In the genomic region with DNA sequence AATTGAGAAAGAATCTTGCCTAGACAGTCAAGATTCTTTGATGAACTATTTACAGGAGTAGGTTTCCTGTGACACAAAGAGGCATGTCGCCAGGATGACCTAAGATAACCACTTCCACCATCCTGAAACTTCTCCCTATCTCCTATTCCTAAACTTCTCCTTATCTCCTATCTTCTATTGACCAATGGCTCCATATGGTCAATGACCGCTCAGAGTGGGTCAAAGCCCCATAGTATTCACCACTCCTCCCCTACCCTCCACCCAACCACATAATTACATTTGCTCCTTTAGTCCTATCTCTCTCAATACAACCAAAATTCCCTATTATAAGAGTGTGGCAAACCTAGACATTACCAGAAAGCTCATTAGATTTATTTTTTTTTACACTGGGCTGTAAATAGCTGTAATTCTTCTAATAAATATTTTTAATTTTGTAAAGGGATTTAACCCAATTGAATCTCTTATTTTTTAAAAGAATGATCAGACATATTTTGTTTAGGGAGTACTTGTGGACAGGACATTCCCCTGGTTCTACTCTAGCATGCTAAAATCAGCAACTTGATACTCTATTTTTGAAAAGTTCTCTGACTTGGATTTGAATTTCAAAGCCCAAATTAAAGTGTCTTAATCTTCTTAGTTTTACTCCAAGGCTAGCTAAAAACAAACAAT, we compare ENCODE assay signal across 12 cellular contexts.
DNase-seq lines count a peak whose midpoint lies in the region; ATAC-seq and TF ChIP-seq lines count a peak whose summit lies in the region.
"Had no signal": no experiment of that assay in that cellular context is flagged by ENCODE, and none has a peak within 500 bp of the region (broad histone marks: within the 10 kb centered on the region; RNA-seq: fewer than 3 reads in every experiment).

No MANE protein-coding gene starts in this region.

- CTCF ChIA-PET in HCT116 (lab: Charles Lee), result interaction anchor here (1.3 kb wide), 1 partner anchor 16 kb away, joined by 4 read pairs; no protein-coding TSS in a partner anchor
- CTCF ChIA-PET in PC-3 (lab: Charles Lee), result no interaction called here
- CTCF ChIA-PET in WTC11 (lab: Charles Lee), result no interaction called here

- H3K4me1 ChIP-seq in HCT116 (ENCODE audit: control insufficient read depth in 1 of 2, insufficient read depth in 2 of 2, low read length in 2 of 2) (peaks cover 0 to 7% of the 10 kb centered on the region in 2 experiments; a peak in 2 of 4 replicates), PC-3 (ENCODE audit: insufficient read depth, low read length) (peaks cover 8% of the 10 kb centered on the region; the same call in 1 of the 2 replicates), smooth muscle cell (ENCODE audit: low read depth) (no peaks in the 10 kb centered on the region)

- H3F3A ChIP-seq in PC-3 (ENCODE audit: low read length, unreplicated experiment) (no peaks in the 10 kb centered on the region), smooth muscle cell (ENCODE audit: low read depth) (no peaks in the 10 kb centered on the region)

- H3K36me3 ChIP-seq in HCT116 (ENCODE audit: control insufficient read depth in 1 of 2, insufficient read depth in 2 of 2, low read length in 2 of 2) (no peaks in the 10 kb centered on the region), PC-3 (ENCODE audit: low read depth, low read length) (no peaks in the 10 kb centered on the region), smooth muscle cell (ENCODE audit: low read depth) (no peaks in the 10 kb centered on the region), H7 (replicated peaks; ENCODE audit: control insufficient read depth, insufficient read depth, low read length) (no peaks in the 10 kb centered on the region)

- H3K4me1 Mint-ChIP-seq in WTC11, result 0 out of 2 replicates have a peak, but pooled peaks cover 3% of the 10 kb centered on the region
- H3K4me1 Mint-ChIP-seq: CD4-positive, alpha-beta memory T cell had no signal

- TF ChIP-seq CTCF in HCT116 (IDR thresholded peaks at IDR 0.05 in 2 of 3, conservative IDR thresholded peaks at IDR 0.05 in 1 of 3; ENCODE audit: borderline replicate concordance in 1 of 3, insufficient read depth in 1 of 3, low read depth in 2 of 3, low read length in 2 of 3), result no peak
- TF ChIP-seq CTCF in PC-3 (conservative IDR thresholded peaks at IDR 0.05; ENCODE audit: low read depth, low read length), result no peak
- no peak for TF ChIP-seq CTCF in smooth muscle cell (IDR thresholded peaks at IDR 0.05; ENCODE audit: borderline replicate concordance, insufficient read depth, poor library complexity, severe bottlenecking)
- TF ChIP-seq CTCF in WTC11 (IDR thresholded peaks at IDR 0.05), result no peak

- no peaks in the 10 kb centered on the region; the same call in 1 of the 2 replicates for H3K27me3 Mint-ChIP-seq in WTC11 (ENCODE audit: low read depth)
- H3K27me3 Mint-ChIP-seq: CD4-positive, alpha-beta memory T cell had no signal

- H3K4me3 ChIP-seq in HCT116 (replicated peaks in 1 of 2; ENCODE audit: low read depth in 1 of 2, low read length in 2 of 2), result no peak overlapping the region
- no peak overlapping the region for H3K4me3 ChIP-seq in PC-3 (ENCODE audit: low read length)
- H3K4me3 ChIP-seq in smooth muscle cell, result no peak overlapping the region
- H3K4me3 ChIP-seq in H7 (ENCODE audit: insufficient read depth, low read depth, low read length), result no peak overlapping the region

- H3K4me2 ChIP-seq in HCT116 (ENCODE audit: low read length) (peak overlapping the region; percentile 9; the same call in 1 of the 2 replicates), PC-3 (ENCODE audit: low read length) (peak overlapping the region; percentile 66), smooth muscle cell (peak overlapping the region; percentile 47)

- peaks cover 27% of the 10 kb centered on the region for H3K36me3 Mint-ChIP-seq in WTC11
- H3K36me3 Mint-ChIP-seq: CD4-positive, alpha-beta memory T cell had no signal

- 85% methylated on average over 2 of the region's 2 CpGs for WGBS in smooth muscle cell (ENCODE audit: low lambda C conversion rate)

- H4K20me1 ChIP-seq in HCT116 (ENCODE audit: insufficient read depth) (no peaks in the 10 kb centered on the region), PC-3 (ENCODE audit: low read length) (no peaks in the 10 kb centered on the region), smooth muscle cell (ENCODE audit: low read depth) (no peaks in the 10 kb centered on the region)

- H3K9ac ChIP-seq in HCT116 (ENCODE audit: low read length) (no peak overlapping the region), PC-3 (ENCODE audit: low read length) (no peak overlapping the region), smooth muscle cell (ENCODE audit: low read depth) (no peak overlapping the region)

- RAD21 ChIA-PET in HCT116 (lab: Charles Lee; ENCODE audit: low non-redundant PET in 1 of 2, low total read pairs in 2 of 2, uncharacterized antibody in 2 of 2, unreplicated experiment in 2 of 2), result no interaction called here

- H3K79me2 ChIP-seq in HCT116 (ENCODE audit: insufficient read depth, low read length) (no peaks in the 10 kb centered on the region), PC-3 (ENCODE audit: low read length) (no peaks in the 10 kb centered on the region), smooth muscle cell (ENCODE audit: low read depth) (no peaks in the 10 kb centered on the region)

- POLR2A ChIA-PET in HCT116 (lab: Charles Lee) (no interaction called here), PC-3 (lab: Charles Lee; ENCODE audit: unreplicated experiment) (no interaction called here), WTC11 (lab: Charles Lee) (no interaction called here)

- H3K4me3 Mint-ChIP-seq in WTC11, result no peak overlapping the region
- H3K4me3 Mint-ChIP-seq: CD4-positive, alpha-beta memory T cell had no signal

- intact Hi-C loops in HCT116 (cut with micrococcal nuclease) (no loop called here), PC-3 (cut with micrococcal nuclease) (no loop called here)

- H3K27me3 ChIP-seq in HCT116 (ENCODE audit: insufficient read depth, low read length), result no peaks in the 10 kb centered on the region
- H3K27me3 ChIP-seq in PC-3 (ENCODE audit: low read length), result no peaks in the 10 kb centered on the region
- no peaks in the 10 kb centered on the region for H3K27me3 ChIP-seq in smooth muscle cell (ENCODE audit: low read depth)
- H3K27me3 ChIP-seq in H7 (ENCODE audit: control insufficient read depth, insufficient read depth, low read length), result no peaks in the 10 kb centered on the region

- DNase-seq in HCT116 (ENCODE audit: low read depth, low spot score) (no peak), PC-3 (no peak), left lobe of liver (ENCODE audit: low spot score) (no peak), smooth muscle cell (lab: John Stamatoyannopoulos, UW; ENCODE audit: unreplicated experiment) (no peak), WTC11 (ENCODE audit: low spot score) (no peak), H7 (no peak), RPMI8226 (no peak)
- DNase-seq: CD4-positive, alpha-beta memory T cell; DMS153; DND-41; GOT3; HCEC 1CT had no signal

- BruUV-seq in HCT116 (replicated peaks; lab: Mats Ljungman, UMichigan), result no TSS peak
- BruUV-seq in PC-3 (replicated peaks; lab: Mats Ljungman, UMichigan), result no TSS peak

- TF ChIP-seq POLR2A in HCT116 (IDR thresholded peaks at IDR 0.05; ENCODE audit: borderline replicate concordance, extremely low read depth, insufficient read depth, insufficient read length), result no peak

- peaks cover 37% of the 10 kb centered on the region for H3K9me3 Mint-ChIP-seq in WTC11

- H3K9me2 ChIP-seq in HCT116 (ENCODE audit: insufficient read depth) (no peaks in the 10 kb centered on the region), PC-3 (replicated peaks; ENCODE audit: low read length) (no peaks in the 10 kb centered on the region)

- H3K27ac ChIP-seq in HCT116 (ENCODE audit: low read depth, low read length) (no peak overlapping the region), PC-3 (ENCODE audit: low read length) (no peak overlapping the region), smooth muscle cell (ENCODE audit: low read depth) (peak overlapping the region; percentile 65)

- H3K9me3 ChIP-seq in HCT116 (ENCODE audit: control insufficient read depth in 1 of 2, insufficient read depth in 1 of 2, low read depth in 1 of 2, low read length in 2 of 2) (0 out of 4 replicates have a peak, but pooled peaks cover 0 to 3% of the 10 kb centered on the region in 2 experiments), PC-3 (ENCODE audit: low read length) (peaks cover 9% of the 10 kb centered on the region; the same call in 1 of the 2 replicates), smooth muscle cell (replicated peaks; ENCODE audit: low read depth) (peaks cover 8% of the 10 kb centered on the region)

- H3K27ac Mint-ChIP-seq in WTC11, result no peak overlapping the region; the same call in 1 of the 2 replicates
- H3K27ac Mint-ChIP-seq: CD4-positive, alpha-beta memory T cell had no signal

- ATAC-seq in HCT116 (no peak), PC-3 (no peak; the same call in 1 of the 2 replicates), left lobe of liver (peak; percentile 75), WTC11 (no peak)

- no peak for TF ChIP-seq RAD21 in HCT116 (IDR thresholded peaks at IDR 0.05; ENCODE audit: low read depth)

- H2AFZ ChIP-seq in HCT116 (ENCODE audit: low read depth, low read length, poor library complexity, severe bottlenecking) (peak overlapping the region; percentile 40), PC-3 (ENCODE audit: low read length) (no peak overlapping the region), smooth muscle cell (ENCODE audit: low read depth) (no peak overlapping the region)

TF ChIP-seq in HCT116, 20 proteins besides CTCF, POLR2A, EP300 and RAD21 (continues in another document):
- TF ChIP-seq CEBPB (IDR thresholded peaks at IDR 0.05; ENCODE audit: low read depth) (no peak), CBX3 (IDR thresholded peaks at IDR 0.05; ENCODE audit: low read depth) (no peak), FOSL1 (IDR thresholded peaks at IDR 0.05; ENCODE audit: low read depth) (no peak), TCF7L2 (IDR thresholded peaks at IDR 0.05; ENCODE audit: borderline replicate concordance, extremely low read depth, insufficient read depth, insufficient read length) (no peak), ZFX (IDR thresholded peaks at IDR 0.05) (no peak)
- TF ChIP-seq, protein P1, sequence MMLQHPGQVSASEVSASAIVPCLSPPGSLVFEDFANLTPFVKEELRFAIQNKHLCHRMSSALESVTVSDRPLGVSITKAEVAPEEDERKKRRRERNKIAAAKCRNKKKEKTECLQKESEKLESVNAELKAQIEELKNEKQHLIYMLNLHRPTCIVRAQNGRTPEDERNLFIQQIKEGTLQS (IDR thresholded peaks at IDR 0.05), result no peak

Comparison
In these comparisons a context has a peak if more than half of its experiments do, and no peak if none do; other contexts are left out.
1. H3K4me2 ChIP-seq: peak in every context shown above with its lines; median percentile 66 in PC-3; 47 in smooth muscle cell; 9 in HCT116.